In the genomic region with DNA sequence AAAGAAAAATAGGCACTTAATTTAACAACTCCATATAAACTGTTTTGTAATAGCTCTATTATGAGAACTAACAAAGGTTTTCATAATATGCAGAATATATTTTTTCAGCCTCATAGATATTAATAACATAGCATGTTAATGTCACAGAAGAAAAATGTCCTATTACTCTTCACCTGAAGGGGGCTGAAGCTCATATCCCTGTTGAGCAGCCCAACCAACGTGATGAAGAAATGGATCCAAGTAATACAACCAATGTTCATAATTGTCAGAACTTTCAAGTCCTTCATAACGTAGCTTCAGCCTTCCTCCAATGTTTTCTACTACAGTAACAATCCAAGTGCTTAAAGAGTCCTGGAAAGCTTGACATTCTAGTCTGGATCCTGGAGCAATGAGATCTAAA, we compare ENCODE assay signal across 1 cellular context.
TF ChIP-seq lines count a peak whose summit lies in the region.

No MANE protein-coding gene starts in this region.

TF ChIP-seq in GM12878, 131 proteins besides CTCF, POLR2A, EP300 and RAD21:
- no peak for TF ChIP-seq SIN3A (IDR thresholded peaks at IDR 0.05; ENCODE audit: low read depth, low read length)
- no peak for TF ChIP-seq NFXL1 (IDR thresholded peaks at IDR 0.05; ENCODE audit: borderline replicate concordance)
- no peak for TF ChIP-seq KLF5 (IDR thresholded peaks at IDR 0.05; ENCODE audit: partially characterized antibody)
- TF ChIP-seq, protein P1, sequence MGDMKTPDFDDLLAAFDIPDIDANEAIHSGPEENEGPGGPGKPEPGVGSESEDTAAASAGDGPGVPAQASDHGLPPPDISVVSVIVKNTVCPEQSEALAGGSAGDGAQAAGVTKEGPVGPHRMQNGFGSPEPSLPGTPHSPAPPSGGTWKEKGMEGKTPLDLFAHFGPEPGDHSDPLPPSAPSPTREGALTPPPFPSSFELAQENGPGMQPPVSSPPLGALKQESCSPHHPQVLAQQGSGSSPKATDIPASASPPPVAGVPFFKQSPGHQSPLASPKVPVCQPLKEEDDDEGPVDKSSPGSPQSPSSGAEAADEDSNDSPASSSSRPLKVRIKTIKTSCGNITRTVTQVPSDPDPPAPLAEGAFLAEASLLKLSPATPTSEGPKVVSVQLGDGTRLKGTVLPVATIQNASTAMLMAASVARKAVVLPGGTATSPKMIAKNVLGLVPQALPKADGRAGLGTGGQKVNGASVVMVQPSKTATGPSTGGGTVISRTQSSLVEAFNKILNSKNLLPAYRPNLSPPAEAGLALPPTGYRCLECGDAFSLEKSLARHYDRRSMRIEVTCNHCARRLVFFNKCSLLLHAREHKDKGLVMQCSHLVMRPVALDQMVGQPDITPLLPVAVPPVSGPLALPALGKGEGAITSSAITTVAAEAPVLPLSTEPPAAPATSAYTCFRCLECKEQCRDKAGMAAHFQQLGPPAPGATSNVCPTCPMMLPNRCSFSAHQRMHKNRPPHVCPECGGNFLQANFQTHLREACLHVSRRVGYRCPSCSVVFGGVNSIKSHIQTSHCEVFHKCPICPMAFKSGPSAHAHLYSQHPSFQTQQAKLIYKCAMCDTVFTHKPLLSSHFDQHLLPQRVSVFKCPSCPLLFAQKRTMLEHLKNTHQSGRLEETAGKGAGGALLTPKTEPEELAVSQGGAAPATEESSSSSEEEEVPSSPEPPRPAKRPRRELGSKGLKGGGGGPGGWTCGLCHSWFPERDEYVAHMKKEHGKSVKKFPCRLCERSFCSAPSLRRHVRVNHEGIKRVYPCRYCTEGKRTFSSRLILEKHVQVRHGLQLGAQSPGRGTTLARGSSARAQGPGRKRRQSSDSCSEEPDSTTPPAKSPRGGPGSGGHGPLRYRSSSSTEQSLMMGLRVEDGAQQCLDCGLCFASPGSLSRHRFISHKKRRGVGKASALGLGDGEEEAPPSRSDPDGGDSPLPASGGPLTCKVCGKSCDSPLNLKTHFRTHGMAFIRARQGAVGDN (IDR thresholded peaks at IDR 0.05) = no peak
- no peak for TF ChIP-seq BRCA1 (IDR thresholded peaks at IDR 0.05; ENCODE audit: low read depth, low read length)
- TF ChIP-seq SP1 (IDR thresholded peaks at IDR 0.05; ENCODE audit: low read depth, low read length) = no peak
- TF ChIP-seq, protein P2, sequence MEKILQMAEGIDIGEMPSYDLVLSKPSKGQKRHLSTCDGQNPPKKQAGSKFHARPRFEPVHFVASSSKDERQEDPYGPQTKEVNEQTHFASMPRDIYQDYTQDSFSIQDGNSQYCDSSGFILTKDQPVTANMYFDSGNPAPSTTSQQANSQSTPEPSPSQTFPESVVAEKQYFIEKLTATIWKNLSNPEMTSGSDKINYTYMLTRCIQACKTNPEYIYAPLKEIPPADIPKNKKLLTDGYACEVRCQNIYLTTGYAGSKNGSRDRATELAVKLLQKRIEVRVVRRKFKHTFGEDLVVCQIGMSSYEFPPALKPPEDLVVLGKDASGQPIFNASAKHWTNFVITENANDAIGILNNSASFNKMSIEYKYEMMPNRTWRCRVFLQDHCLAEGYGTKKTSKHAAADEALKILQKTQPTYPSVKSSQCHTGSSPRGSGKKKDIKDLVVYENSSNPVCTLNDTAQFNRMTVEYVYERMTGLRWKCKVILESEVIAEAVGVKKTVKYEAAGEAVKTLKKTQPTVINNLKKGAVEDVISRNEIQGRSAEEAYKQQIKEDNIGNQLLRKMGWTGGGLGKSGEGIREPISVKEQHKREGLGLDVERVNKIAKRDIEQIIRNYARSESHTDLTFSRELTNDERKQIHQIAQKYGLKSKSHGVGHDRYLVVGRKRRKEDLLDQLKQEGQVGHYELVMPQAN (conservative IDR thresholded peaks at IDR 0.05) = no peak
- no peak for TF ChIP-seq ZBTB11 (CRISPR knock-in tag; IDR thresholded peaks at IDR 0.05)
